ENCODE assay signal across 8 cellular contexts in genomic region chr1:1692324-1692713, GRCh38. TPM values are rescaled to one million over a fixed set of nuclear protein-coding genes. Genes with fewer than 3 reads are reported as not detected.
A peak's percentile ranks its signal among the peaks of the same experiment; 100 is the strongest.
DNase-seq lines count a peak whose midpoint lies in the region; ATAC-seq and TF ChIP-seq lines count a peak whose summit lies in the region.
"Not testable (repeated sequence)": the region's sequence is repeated elsewhere in the genome, so short reads cannot be mapped to it uniquely, and the experiment has no call there.

No MANE protein-coding gene starts in this region.

- H3K9ac ChIP-seq in parathyroid adenoma, result peak overlapping the region; percentile 80

- H3K4me3 ChIP-seq in GM08714 (ENCODE audit: low read length) (peak overlapping the region; percentile 34), astrocyte of the cerebellum (ENCODE audit: low read depth, low read length) (peak overlapping the region; percentile 49), parathyroid adenoma (ENCODE audit: low read depth, low read length) (peak overlapping the region; percentile 37)

- intact Hi-C loops in left ventricle myocardium superior (cut with micrococcal nuclease), result not testable (repeated sequence)

- H3K36me3 ChIP-seq in parathyroid adenoma (ENCODE audit: control insufficient read depth, insufficient read depth, low read length), result not testable (repeated sequence)

- in situ Hi-C loops in astrocyte of the cerebellum (cut with HindIII; ENCODE audit: low sequenced_read_pairs), result not testable (repeated sequence)

- H3K4me1 ChIP-seq in parathyroid adenoma, result not testable (repeated sequence)

- not testable (repeated sequence) for H3K27me3 ChIP-seq in parathyroid adenoma (ENCODE audit: control insufficient read depth, insufficient read depth, low read length)

- not testable (repeated sequence) for H3K79me2 ChIP-seq in parathyroid adenoma

- not testable (repeated sequence) for H3K9me3 ChIP-seq in parathyroid adenoma (ENCODE audit: control insufficient read depth, low read length)

- peak overlapping the region; percentile 66 for H2AFZ ChIP-seq in parathyroid adenoma

- ATAC-seq in HG03060 (IDR thresholded peaks at IDR 0.05; ENCODE audit: low read depth, unreplicated experiment) (peak; percentile 20), left ventricle myocardium superior (peak; percentile 81)

- peak overlapping the region; percentile 94 for H3K27ac ChIP-seq in parathyroid adenoma
- peak overlapping the region; percentile 66 for H3K27ac ChIP-seq in substantia nigra (ENCODE audit: low read depth, low read length, poor library complexity, severe bottlenecking)

- H3K4me2 ChIP-seq in parathyroid adenoma (ENCODE audit: low read length), result not testable (repeated sequence)

- DNase-seq in NCI-H2107 (lab: John Stamatoyannopoulos, UW) (peak; percentile 0), UCSD-AML1 (lab: John Stamatoyannopoulos, UW; ENCODE audit: unreplicated experiment) (peak; percentile 90), astrocyte of the cerebellum (ENCODE audit: low read depth) (peak; percentile 13), left ventricle myocardium superior (peak; percentile 84), substantia nigra (lab: John Stamatoyannopoulos, UW) (peak in 23 of 49 donors; percentile 38 to 90 (median 74))

- not testable (repeated sequence) for TF ChIP-seq CTCF in astrocyte of the cerebellum (IDR thresholded peaks at IDR 0.05; ENCODE audit: low read depth, low read length, missing control alignments); parathyroid adenoma (IDR thresholded peaks at IDR 0.05)

RNA-seq across cellular contexts. Expression of gene SLC35E2B, which starts 0.3 kb away (rescaled TPM):
- 25.3 TPM for total RNA-seq in left ventricle myocardium superior

RNA-seq across cellular contexts. Expression of gene CDK11A, which starts 31.8 kb away (rescaled TPM):
- total RNA-seq in left ventricle myocardium superior, result 22.3 TPM

RNA-seq across cellular contexts. Expression of gene CDK11B, which starts 33.5 kb away (rescaled TPM):
- total RNA-seq in left ventricle myocardium superior, result 26.1 TPM
